ENCODE assay signal across 1 cellular context in the genomic region with DNA sequence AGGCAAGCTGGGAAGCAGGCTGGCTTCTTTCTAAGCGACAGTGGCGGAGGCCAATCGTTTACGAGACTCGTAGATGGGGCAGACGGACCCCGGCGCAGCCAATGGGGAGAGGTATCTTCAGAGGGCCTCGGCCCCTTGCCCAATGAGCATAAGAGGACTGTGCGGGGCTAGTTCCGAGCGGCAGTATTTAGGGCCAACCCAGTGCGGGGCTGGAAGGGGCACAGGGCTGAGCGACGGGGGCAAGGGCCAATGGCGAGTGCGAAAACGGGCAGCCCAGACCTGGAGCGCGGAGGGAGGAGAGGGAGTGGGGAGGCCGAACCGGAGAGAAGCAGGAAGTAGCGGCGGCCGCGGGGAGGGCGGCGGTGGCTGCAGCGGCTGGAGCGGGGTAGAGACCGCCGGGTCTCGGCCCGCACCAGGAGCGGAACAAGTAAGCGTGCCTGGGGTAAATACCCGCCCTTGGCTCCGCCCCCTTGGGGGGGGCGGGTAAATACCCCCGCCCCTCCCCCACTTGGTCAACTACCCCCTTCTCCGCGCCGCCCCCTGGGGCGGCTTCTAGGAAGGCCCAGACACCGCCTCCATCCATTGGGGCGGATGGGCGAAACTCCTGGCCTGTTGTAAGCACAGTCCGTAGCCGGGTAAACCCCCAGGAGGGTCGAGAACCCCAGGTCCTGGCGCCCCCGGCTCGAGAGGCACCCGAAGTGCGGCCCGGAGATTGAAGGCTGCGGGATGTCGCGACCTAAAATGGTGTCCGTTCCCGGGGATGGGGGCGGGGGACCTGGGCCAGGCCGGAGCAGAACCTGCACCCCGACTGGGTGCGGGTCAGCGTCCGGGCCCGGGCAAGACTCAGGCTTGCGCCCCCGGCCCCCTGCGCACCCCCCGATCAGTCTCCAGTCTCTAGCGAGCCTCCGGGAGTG.
TF ChIP-seq lines count a peak whose summit lies in the region.

A gene with protein sequence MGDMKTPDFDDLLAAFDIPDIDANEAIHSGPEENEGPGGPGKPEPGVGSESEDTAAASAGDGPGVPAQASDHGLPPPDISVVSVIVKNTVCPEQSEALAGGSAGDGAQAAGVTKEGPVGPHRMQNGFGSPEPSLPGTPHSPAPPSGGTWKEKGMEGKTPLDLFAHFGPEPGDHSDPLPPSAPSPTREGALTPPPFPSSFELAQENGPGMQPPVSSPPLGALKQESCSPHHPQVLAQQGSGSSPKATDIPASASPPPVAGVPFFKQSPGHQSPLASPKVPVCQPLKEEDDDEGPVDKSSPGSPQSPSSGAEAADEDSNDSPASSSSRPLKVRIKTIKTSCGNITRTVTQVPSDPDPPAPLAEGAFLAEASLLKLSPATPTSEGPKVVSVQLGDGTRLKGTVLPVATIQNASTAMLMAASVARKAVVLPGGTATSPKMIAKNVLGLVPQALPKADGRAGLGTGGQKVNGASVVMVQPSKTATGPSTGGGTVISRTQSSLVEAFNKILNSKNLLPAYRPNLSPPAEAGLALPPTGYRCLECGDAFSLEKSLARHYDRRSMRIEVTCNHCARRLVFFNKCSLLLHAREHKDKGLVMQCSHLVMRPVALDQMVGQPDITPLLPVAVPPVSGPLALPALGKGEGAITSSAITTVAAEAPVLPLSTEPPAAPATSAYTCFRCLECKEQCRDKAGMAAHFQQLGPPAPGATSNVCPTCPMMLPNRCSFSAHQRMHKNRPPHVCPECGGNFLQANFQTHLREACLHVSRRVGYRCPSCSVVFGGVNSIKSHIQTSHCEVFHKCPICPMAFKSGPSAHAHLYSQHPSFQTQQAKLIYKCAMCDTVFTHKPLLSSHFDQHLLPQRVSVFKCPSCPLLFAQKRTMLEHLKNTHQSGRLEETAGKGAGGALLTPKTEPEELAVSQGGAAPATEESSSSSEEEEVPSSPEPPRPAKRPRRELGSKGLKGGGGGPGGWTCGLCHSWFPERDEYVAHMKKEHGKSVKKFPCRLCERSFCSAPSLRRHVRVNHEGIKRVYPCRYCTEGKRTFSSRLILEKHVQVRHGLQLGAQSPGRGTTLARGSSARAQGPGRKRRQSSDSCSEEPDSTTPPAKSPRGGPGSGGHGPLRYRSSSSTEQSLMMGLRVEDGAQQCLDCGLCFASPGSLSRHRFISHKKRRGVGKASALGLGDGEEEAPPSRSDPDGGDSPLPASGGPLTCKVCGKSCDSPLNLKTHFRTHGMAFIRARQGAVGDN (plus strand): TSS at position 331 of the 914 bp plus-strand sequence. CDS start 3,993 bp downstream, outside the sequence.

TF ChIP-seq in HepG2, 621 proteins besides CTCF, POLR2A, EP300 and RAD21 (continued from another document and continues in another):
- TF ChIP-seq ZNF670 (CRISPR knock-in tag; IDR thresholded peaks at IDR 0.05; ENCODE audit: borderline replicate concordance) (no peak; the same call in 1 of the 2 replicates), FOXJ3 (CRISPR knock-in tag; IDR thresholded peaks at IDR 0.05; ENCODE audit: borderline replicate concordance) (no peak), SSRP1 (CRISPR knock-in tag; IDR thresholded peaks at IDR 0.05) (no peak), RBAK (CRISPR knock-in tag; IDR thresholded peaks at IDR 0.05) (no peak), ZNF782 (CRISPR knock-in tag; IDR thresholded peaks at IDR 0.05; ENCODE audit: borderline replicate concordance) (no peak), ATF7-NPFF (CRISPR knock-in tag; IDR thresholded peaks at IDR 0.05; ENCODE audit: low read depth) (peak; percentile 3; the same call in 1 of the 2 replicates), SOX5 (CRISPR knock-in tag; IDR thresholded peaks at IDR 0.05; ENCODE audit: borderline replicate concordance) (peak; percentile 9; the same call in 1 of the 2 replicates), XBP1 (CRISPR knock-in tag; IDR thresholded peaks at IDR 0.05) (no peak), ZNF296 (CRISPR knock-in tag; conservative IDR thresholded peaks at IDR 0.05) (no peak), ZNF562 (CRISPR knock-in tag; IDR thresholded peaks at IDR 0.05; ENCODE audit: borderline replicate concordance) (no peak), KDM3A (CRISPR knock-in tag; IDR thresholded peaks at IDR 0.05; ENCODE audit: low read depth) (no peak), ZSCAN12 (CRISPR knock-in tag; IDR thresholded peaks at IDR 0.05) (no peak), ZSCAN20 (CRISPR knock-in tag; IDR thresholded peaks at IDR 0.05; ENCODE audit: borderline replicate concordance) (no peak), ZKSCAN1 (IDR thresholded peaks at IDR 0.05; ENCODE audit: low read length) (no peak), FOSL1 (CRISPR knock-in tag; IDR thresholded peaks at IDR 0.05; ENCODE audit: borderline replicate concordance) (no peak), ZSCAN9 (CRISPR knock-in tag; IDR thresholded peaks at IDR 0.05; ENCODE audit: borderline replicate concordance) (peak; percentile 37; the same call in 1 of the 2 replicates), KMT2B (CRISPR knock-in tag; IDR thresholded peaks at IDR 0.05) (no peak), HHEX (CRISPR knock-in tag; IDR thresholded peaks at IDR 0.05) (no peak), ELF3 (CRISPR knock-in tag; IDR thresholded peaks at IDR 0.05) (peak; percentile 92), ZNF792 (CRISPR knock-in tag; IDR thresholded peaks at IDR 0.05) (no peak), ZNF224 (CRISPR knock-in tag; IDR thresholded peaks at IDR 0.05) (no peak), TCF12 (IDR thresholded peaks at IDR 0.05) (no peak), TCF12 (CRISPR knock-in tag; IDR thresholded peaks at IDR 0.05) (no peak), CENPX (CRISPR knock-in tag; IDR thresholded peaks at IDR 0.05) (no peak), ASH2L (IDR thresholded peaks at IDR 0.05; ENCODE audit: insufficient read length, low read depth, low read length) (peak; percentile 7), JUN (CRISPR knock-in tag; IDR thresholded peaks at IDR 0.05) (no peak), ZNF839 (CRISPR knock-in tag; IDR thresholded peaks at IDR 0.05; ENCODE audit: borderline replicate concordance) (no peak), NFE2 (CRISPR knock-in tag; IDR thresholded peaks at IDR 0.05) (no peak), ZBTB42 (CRISPR knock-in tag; IDR thresholded peaks at IDR 0.05) (0 out of 2 replicates have a peak, but pooled peaks have one; percentile 20), ZMYM2 (CRISPR knock-in tag; IDR thresholded peaks at IDR 0.05) (no peak), CAMTA2 (CRISPR knock-in tag; IDR thresholded peaks at IDR 0.05; ENCODE audit: borderline replicate concordance) (no peak), HDAC1 (CRISPR knock-in tag; IDR thresholded peaks at IDR 0.05) (peak; percentile 51), REXO4 (CRISPR knock-in tag; IDR thresholded peaks at IDR 0.05; ENCODE audit: borderline replicate concordance) (no peak), SNAI1 (CRISPR knock-in tag; IDR thresholded peaks at IDR 0.05; ENCODE audit: borderline replicate concordance) (no peak), MED8 (CRISPR knock-in tag; IDR thresholded peaks at IDR 0.05; ENCODE audit: insufficient replicate concordance) (peak; percentile 26), ZNF354B (CRISPR knock-in tag; IDR thresholded peaks at IDR 0.05) (peak; percentile 82; the same call in 1 of the 2 replicates), HNF4G (IDR thresholded peaks at IDR 0.05; ENCODE audit: borderline replicate concordance, low read depth, low read length) (peak; percentile 36; the same call in 1 of the 2 replicates), HNF4G (CRISPR knock-in tag; IDR thresholded peaks at IDR 0.05; ENCODE audit: borderline replicate concordance, low read depth) (no peak), JDP2 (CRISPR knock-in tag; IDR thresholded peaks at IDR 0.05; ENCODE audit: borderline replicate concordance) (no peak), ZNF777 (CRISPR knock-in tag; IDR thresholded peaks at IDR 0.05) (0 out of 2 replicates have a peak, but pooled peaks have one; percentile 1), TSC22D2 (CRISPR knock-in tag; IDR thresholded peaks at IDR 0.05; ENCODE audit: borderline replicate concordance) (no peak), NCOR1 (IDR thresholded peaks at IDR 0.05; ENCODE audit: borderline replicate concordance, low read length) (no peak), CCAR2 (optimal IDR thresholded peaks at IDR 0.05; ENCODE audit: low read depth, low read length) (no peak), ZNF768 (CRISPR knock-in tag; IDR thresholded peaks at IDR 0.05) (no peak), ZNF678 (CRISPR knock-in tag; IDR thresholded peaks at IDR 0.05) (no peak; the same call in 1 of the 2 replicates)
- TF ChIP-seq, protein P1, sequence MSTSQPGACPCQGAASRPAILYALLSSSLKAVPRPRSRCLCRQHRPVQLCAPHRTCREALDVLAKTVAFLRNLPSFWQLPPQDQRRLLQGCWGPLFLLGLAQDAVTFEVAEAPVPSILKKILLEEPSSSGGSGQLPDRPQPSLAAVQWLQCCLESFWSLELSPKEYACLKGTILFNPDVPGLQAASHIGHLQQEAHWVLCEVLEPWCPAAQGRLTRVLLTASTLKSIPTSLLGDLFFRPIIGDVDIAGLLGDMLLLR (CRISPR knock-in tag; IDR thresholded peaks at IDR 0.05): no peak
- TF ChIP-seq, protein P2, sequence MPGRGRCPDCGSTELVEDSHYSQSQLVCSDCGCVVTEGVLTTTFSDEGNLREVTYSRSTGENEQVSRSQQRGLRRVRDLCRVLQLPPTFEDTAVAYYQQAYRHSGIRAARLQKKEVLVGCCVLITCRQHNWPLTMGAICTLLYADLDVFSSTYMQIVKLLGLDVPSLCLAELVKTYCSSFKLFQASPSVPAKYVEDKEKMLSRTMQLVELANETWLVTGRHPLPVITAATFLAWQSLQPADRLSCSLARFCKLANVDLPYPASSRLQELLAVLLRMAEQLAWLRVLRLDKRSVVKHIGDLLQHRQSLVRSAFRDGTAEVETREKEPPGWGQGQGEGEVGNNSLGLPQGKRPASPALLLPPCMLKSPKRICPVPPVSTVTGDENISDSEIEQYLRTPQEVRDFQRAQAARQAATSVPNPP (CRISPR knock-in tag; IDR thresholded peaks at IDR 0.05): no peak
- TF ChIP-seq, protein P3, sequence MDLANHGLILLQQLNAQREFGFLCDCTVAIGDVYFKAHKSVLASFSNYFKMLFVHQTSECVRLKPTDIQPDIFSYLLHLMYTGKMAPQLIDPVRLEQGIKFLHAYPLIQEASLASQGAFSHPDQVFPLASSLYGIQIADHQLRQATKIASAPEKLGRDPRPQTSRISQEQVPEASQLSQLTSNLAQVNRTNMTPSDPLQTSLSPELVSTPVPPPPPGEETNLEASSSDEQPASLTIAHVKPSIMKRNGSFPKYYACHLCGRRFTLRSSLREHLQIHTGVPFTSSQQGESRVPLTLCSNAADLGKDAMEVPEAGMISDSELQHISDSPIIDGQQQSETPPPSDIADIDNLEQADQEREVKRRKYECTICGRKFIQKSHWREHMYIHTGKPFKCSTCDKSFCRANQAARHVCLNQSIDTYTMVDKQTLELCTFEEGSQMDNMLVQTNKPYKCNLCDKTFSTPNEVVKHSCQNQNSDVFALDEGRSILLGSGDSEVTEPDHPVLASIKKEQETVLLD (CRISPR knock-in tag; IDR thresholded peaks at IDR 0.05; ENCODE audit: low read depth): peak; percentile 93
- TF ChIP-seq, protein P4, sequence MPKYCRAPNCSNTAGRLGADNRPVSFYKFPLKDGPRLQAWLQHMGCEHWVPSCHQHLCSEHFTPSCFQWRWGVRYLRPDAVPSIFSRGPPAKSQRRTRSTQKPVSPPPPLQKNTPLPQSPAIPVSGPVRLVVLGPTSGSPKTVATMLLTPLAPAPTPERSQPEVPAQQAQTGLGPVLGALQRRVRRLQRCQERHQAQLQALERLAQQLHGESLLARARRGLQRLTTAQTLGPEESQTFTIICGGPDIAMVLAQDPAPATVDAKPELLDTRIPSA (CRISPR knock-in tag; IDR thresholded peaks at IDR 0.05; ENCODE audit: borderline replicate concordance): no peak
- TF ChIP-seq, protein P5, sequence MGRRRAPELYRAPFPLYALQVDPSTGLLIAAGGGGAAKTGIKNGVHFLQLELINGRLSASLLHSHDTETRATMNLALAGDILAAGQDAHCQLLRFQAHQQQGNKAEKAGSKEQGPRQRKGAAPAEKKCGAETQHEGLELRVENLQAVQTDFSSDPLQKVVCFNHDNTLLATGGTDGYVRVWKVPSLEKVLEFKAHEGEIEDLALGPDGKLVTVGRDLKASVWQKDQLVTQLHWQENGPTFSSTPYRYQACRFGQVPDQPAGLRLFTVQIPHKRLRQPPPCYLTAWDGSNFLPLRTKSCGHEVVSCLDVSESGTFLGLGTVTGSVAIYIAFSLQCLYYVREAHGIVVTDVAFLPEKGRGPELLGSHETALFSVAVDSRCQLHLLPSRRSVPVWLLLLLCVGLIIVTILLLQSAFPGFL (CRISPR knock-in tag; IDR thresholded peaks at IDR 0.05): no peak
- TF ChIP-seq, protein P6, sequence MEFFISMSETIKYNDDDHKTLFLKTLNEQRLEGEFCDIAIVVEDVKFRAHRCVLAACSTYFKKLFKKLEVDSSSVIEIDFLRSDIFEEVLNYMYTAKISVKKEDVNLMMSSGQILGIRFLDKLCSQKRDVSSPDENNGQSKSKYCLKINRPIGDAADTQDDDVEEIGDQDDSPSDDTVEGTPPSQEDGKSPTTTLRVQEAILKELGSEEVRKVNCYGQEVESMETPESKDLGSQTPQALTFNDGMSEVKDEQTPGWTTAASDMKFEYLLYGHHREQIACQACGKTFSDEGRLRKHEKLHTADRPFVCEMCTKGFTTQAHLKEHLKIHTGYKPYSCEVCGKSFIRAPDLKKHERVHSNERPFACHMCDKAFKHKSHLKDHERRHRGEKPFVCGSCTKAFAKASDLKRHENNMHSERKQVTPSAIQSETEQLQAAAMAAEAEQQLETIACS (CRISPR knock-in tag; IDR thresholded peaks at IDR 0.05): no peak
- TF ChIP-seq, protein P7, sequence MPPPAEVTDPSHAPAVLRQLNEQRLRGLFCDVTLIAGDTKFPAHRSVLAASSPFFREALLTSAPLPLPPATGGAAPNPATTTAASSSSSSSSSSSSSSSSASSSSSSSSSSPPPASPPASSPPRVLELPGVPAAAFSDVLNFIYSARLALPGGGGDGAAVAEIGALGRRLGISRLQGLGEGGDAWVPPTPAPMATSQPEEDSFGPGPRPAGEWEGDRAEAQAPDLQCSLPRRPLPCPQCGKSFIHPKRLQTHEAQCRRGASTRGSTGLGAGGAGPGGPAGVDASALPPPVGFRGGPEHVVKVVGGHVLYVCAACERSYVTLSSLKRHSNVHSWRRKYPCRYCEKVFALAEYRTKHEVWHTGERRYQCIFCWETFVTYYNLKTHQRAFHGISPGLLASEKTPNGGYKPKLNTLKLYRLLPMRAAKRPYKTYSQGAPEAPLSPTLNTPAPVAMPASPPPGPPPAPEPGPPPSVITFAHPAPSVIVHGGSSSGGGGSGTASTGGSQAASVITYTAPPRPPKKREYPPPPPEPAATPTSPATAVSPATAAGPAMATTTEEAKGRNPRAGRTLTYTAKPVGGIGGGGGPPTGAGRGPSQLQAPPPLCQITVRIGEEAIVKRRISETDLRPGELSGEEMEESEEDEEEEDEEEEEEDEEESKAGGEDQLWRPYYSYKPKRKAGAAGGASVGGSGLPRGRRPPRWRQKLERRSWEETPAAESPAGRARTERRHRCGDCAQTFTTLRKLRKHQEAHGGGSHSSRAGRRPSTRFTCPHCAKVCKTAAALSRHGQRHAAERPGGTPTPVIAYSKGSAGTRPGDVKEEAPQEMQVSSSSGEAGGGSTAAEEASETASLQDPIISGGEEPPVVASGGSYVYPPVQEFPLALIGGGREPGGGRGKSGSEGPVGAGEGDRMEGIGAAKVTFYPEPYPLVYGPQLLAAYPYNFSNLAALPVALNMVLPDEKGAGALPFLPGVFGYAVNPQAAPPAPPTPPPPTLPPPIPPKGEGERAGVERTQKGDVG (CRISPR knock-in tag; IDR thresholded peaks at IDR 0.05; ENCODE audit: borderline replicate concordance): no peak; the same call in 1 of the 2 replicates
- TF ChIP-seq, protein P8, sequence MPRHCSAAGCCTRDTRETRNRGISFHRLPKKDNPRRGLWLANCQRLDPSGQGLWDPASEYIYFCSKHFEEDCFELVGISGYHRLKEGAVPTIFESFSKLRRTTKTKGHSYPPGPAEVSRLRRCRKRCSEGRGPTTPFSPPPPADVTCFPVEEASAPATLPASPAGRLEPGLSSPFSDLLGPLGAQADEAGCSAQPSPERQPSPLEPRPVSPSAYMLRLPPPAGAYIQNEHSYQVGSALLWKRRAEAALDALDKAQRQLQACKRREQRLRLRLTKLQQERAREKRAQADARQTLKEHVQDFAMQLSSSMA (CRISPR knock-in tag; IDR thresholded peaks at IDR 0.05): 0 out of 2 replicates have a peak, but pooled peaks have one; percentile 14
